Comparison of ENCODE assay signal across 8 cellular contexts in genomic region chr6:2818593-2818992, GRCh38. TPM values are rescaled to one million over a fixed set of nuclear protein-coding genes. Genes with fewer than 3 reads are reported as not detected.
DNase-seq lines count a peak whose midpoint lies in the region; ATAC-seq and TF ChIP-seq lines count a peak whose summit lies in the region.

No MANE protein-coding gene starts in this region.

- H3K4me2 ChIP-seq in PC-3 (ENCODE audit: low read length) = peak overlapping the region; percentile 90

- peak overlapping the region; percentile 87 for H3K9ac ChIP-seq in PC-3 (ENCODE audit: low read length)

- no peaks in the 10 kb centered on the region for H3K27me3 ChIP-seq in PC-3 (ENCODE audit: low read length)
- H3K27me3 ChIP-seq in esophagus muscularis mucosa = no peaks in the 10 kb centered on the region
- H3K27me3 ChIP-seq in BE2C = no peaks in the 10 kb centered on the region

- no peaks in the 10 kb centered on the region for H4K20me1 ChIP-seq in PC-3 (ENCODE audit: low read length)

- TF ChIP-seq CTCF in AG10803 (conservative IDR thresholded peaks at IDR 0.05; ENCODE audit: low read length) (no peak), PC-3 (conservative IDR thresholded peaks at IDR 0.05; ENCODE audit: low read depth, low read length) (no peak), esophagus muscularis mucosa (IDR thresholded peaks at IDR 0.05) (no peak), BE2C (IDR thresholded peaks at IDR 0.05; ENCODE audit: low read depth, low read length) (no peak)

- peak overlapping the region; percentile 25; the same call in 1 of the 2 replicates for H2AFZ ChIP-seq in PC-3 (ENCODE audit: low read length)

- TF ChIP-seq EP300 in esophagus muscularis mucosa (IDR thresholded peaks at IDR 0.05) = no peak

- 19% methylated on average over 3 of the region's 3 CpGs for WGBS in esophagus muscularis mucosa

- H3K27ac ChIP-seq in PC-3 (ENCODE audit: low read length) (peak overlapping the region; percentile 99), esophagus muscularis mucosa (replicated peaks in 1 of 4) (peak overlapping the region; percentile 46 to 70 (median 53))

- CTCF ChIA-PET in PC-3 (lab: Charles Lee) = interaction anchor here (0.6 to 2.4 kb wide), 2 partner anchors 21 to 28 kb away, joined by 3 to 11 read pairs; no protein-coding TSS in a partner anchor

- H3K9me3 ChIP-seq in PC-3 (ENCODE audit: low read length) = peaks cover 15% of the 10 kb centered on the region
- peaks cover 0 to 11% (median 8%) of the 10 kb centered on the region in 4 donors for H3K9me3 ChIP-seq in esophagus muscularis mucosa
- no peaks in the 10 kb centered on the region for H3K9me3 ChIP-seq in BE2C

- H3F3A ChIP-seq in PC-3 (ENCODE audit: low read length, unreplicated experiment) = peaks cover 30% of the 10 kb centered on the region

- BruUV-seq in PC-3 (replicated peaks; lab: Mats Ljungman, UMichigan) = no TSS peak

- H3K36me3 ChIP-seq in PC-3 (ENCODE audit: low read depth, low read length) (peaks cover 9% of the 10 kb centered on the region; the same call in 1 of the 2 replicates), esophagus muscularis mucosa (no peaks in the 10 kb centered on the region), BE2C (no peaks in the 10 kb centered on the region)

- H3K4me1 ChIP-seq in PC-3 (ENCODE audit: insufficient read depth, low read length) (peaks cover 62% of the 10 kb centered on the region), esophagus muscularis mucosa (peaks cover 17 to 30% (median 22%) of the 10 kb centered on the region in 4 donors), BE2C (no peaks in the 10 kb centered on the region; the same call in 1 of the 2 replicates)

- peak; percentile 16 for ATAC-seq in PC-3

- H3K79me2 ChIP-seq in PC-3 (ENCODE audit: low read length) = peaks cover 5% of the 10 kb centered on the region; the same call in 1 of the 2 replicates

- no peak overlapping the region for H3K4me3 ChIP-seq in AG10803 (ENCODE audit: low read length)
- peak overlapping the region; percentile 56 for H3K4me3 ChIP-seq in PC-3 (ENCODE audit: low read length)
- H3K4me3 ChIP-seq in esophagus muscularis mucosa = peak overlapping the region in 1 of 4 donors; percentile 5
- no peak overlapping the region for H3K4me3 ChIP-seq in BE2C (ENCODE audit: low read depth, low read length)

- DNase-seq in AG10803 (ENCODE audit: low read depth) (peak; percentile 36), PC-3 (peak; percentile 58), esophagus muscularis mucosa (ENCODE audit: extremely low spot score) (peak; percentile 24), myocyte (ENCODE audit: low read depth) (peak; percentile 43), pons (ENCODE audit: low spot score) (no peak), NCI-H2171 (lab: John Stamatoyannopoulos, UW) (no peak), BE2C (no peak), OCI-M2 (lab: John Stamatoyannopoulos, UW; ENCODE audit: unreplicated experiment) (no peak)

- H3K9me2 ChIP-seq in PC-3 (replicated peaks; ENCODE audit: low read length) = no peaks in the 10 kb centered on the region

- POLR2A ChIA-PET in PC-3 (lab: Charles Lee; ENCODE audit: unreplicated experiment) = interaction anchor here (0.7 to 1.9 kb wide), 5 partner anchors 9 to 27 kb away, joined by 3 to 25 read pairs (median 9); partner anchors contain the start of gene SERPINB1

- intact Hi-C loops in PC-3 (cut with micrococcal nuclease) (loop anchor here (1.0 kb wide), 2 partner anchors 21 to 27 kb away; no protein-coding TSS in a partner anchor), esophagus muscularis mucosa (cut with DNase I) (no loop called here)

- no peak for TF ChIP-seq POLR2A in esophagus muscularis mucosa (IDR thresholded peaks at IDR 0.05; ENCODE audit: low read depth)

RNA-seq across cellular contexts. Expression of gene SERPINB1, which starts 23.1 kb away (rescaled TPM):
- total RNA-seq in PC-3 (2014; rRNA removed) (78.7 and 133 TPM in 2 replicates), esophagus muscularis mucosa (100 to 1,000 TPM in 1 of 4 donors, 10 to 100 TPM in 3; 23.3 to 123 (median 29.9) TPM), myocyte (19.3 and 33.5 TPM in 2 replicates)
- polyA plus RNA-seq in myocyte (2012) = 10.9 TPM
- 0.74 TPM for polyA plus RNA-seq in BE2C (2012; ENCODE audit: insufficient read depth, insufficient read length, low read depth)

RNA-seq across cellular contexts. Expression of gene WRNIP1, which starts 53.4 kb away (rescaled TPM):
- total RNA-seq in PC-3 (2014; rRNA removed) = 92.2 and 114 TPM in 2 replicates
- 10 to 100 TPM; 55.2 to 77.2 (median 63.7) TPM for total RNA-seq in esophagus muscularis mucosa
- total RNA-seq in myocyte = 105 and 133 TPM in 2 replicates
- 51.2 TPM for polyA plus RNA-seq in myocyte (2012)
- polyA plus RNA-seq in BE2C (2012; ENCODE audit: insufficient read depth, insufficient read length, low read depth) = 63.1 TPM

Comparison
In these comparisons a context has a peak if more than half of its experiments do, and no peak if none do; other contexts are left out.
1. DNase-seq: peak in AG10803 (single experiment), PC-3 (single experiment), esophagus muscularis mucosa (single experiment) and myocyte (single experiment); none in pons (single experiment), NCI-H2171 (single experiment), BE2C (single experiment) and OCI-M2 (single experiment).